ENCODE assay signal across 1 cellular context in genomic region chr10:31318854-31319601, GRCh38.
TF ChIP-seq lines count a peak whose summit lies in the region.

ZEB1 (plus strand) TSS chr10:31319216; CDS start chr10:31319235, 19 bp downstream.

TF ChIP-seq in HepG2, 621 proteins besides CTCF, POLR2A, EP300 and RAD21 (continued from another document and continues in another):
- TF ChIP-seq, protein P1, sequence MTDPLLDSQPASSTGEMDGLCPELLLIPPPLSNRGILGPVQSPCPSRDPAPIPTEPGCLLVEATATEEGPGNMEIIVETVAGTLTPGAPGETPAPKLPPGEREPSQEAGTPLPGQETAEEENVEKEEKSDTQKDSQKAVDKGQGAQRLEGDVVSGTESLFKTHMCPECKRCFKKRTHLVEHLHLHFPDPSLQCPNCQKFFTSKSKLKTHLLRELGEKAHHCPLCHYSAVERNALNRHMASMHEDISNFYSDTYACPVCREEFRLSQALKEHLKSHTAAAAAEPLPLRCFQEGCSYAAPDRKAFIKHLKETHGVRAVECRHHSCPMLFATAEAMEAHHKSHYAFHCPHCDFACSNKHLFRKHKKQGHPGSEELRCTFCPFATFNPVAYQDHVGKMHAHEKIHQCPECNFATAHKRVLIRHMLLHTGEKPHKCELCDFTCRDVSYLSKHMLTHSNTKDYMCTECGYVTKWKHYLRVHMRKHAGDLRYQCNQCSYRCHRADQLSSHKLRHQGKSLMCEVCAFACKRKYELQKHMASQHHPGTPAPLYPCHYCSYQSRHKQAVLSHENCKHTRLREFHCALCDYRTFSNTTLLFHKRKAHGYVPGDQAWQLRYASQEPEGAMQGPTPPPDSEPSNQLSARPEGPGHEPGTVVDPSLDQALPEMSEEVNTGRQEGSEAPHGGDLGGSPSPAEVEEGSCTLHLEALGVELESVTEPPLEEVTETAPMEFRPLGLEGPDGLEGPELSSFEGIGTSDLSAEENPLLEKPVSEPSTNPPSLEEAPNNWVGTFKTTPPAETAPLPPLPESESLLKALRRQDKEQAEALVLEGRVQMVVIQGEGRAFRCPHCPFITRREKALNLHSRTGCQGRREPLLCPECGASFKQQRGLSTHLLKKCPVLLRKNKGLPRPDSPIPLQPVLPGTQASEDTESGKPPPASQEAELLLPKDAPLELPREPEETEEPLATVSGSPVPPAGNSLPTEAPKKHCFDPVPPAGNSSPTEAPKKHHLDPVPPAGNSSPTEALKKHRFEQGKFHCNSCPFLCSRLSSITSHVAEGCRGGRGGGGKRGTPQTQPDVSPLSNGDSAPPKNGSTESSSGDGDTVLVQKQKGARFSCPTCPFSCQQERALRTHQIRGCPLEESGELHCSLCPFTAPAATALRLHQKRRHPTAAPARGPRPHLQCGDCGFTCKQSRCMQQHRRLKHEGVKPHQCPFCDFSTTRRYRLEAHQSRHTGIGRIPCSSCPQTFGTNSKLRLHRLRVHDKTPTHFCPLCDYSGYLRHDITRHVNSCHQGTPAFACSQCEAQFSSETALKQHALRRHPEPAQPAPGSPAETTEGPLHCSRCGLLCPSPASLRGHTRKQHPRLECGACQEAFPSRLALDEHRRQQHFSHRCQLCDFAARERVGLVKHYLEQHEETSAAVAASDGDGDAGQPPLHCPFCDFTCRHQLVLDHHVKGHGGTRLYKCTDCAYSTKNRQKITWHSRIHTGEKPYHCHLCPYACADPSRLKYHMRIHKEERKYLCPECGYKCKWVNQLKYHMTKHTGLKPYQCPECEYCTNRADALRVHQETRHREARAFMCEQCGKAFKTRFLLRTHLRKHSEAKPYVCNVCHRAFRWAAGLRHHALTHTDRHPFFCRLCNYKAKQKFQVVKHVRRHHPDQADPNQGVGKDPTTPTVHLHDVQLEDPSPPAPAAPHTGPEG (CRISPR knock-in tag; IDR thresholded peaks at IDR 0.05), result no peak
- TF ChIP-seq ZNF556 (CRISPR knock-in tag; IDR thresholded peaks at IDR 0.05; ENCODE audit: borderline replicate concordance) (0 out of 2 replicates have a peak, but pooled peaks have one; percentile 10), ZBTB21 (CRISPR knock-in tag; IDR thresholded peaks at IDR 0.05) (no peak), NFKB2 (CRISPR knock-in tag; IDR thresholded peaks at IDR 0.05; ENCODE audit: borderline replicate concordance) (no peak), ZNF224 (CRISPR knock-in tag; IDR thresholded peaks at IDR 0.05) (no peak), RFX5 (IDR thresholded peaks at IDR 0.05; ENCODE audit: low read depth, low read length) (no peak), HNF1A (IDR thresholded peaks at IDR 0.05; ENCODE audit: low read depth) (no peak), HNF1A (CRISPR knock-in tag; IDR thresholded peaks at IDR 0.05; ENCODE audit: borderline replicate concordance) (no peak), CENPT (CRISPR knock-in tag; IDR thresholded peaks at IDR 0.05; ENCODE audit: low read depth) (no peak), SP2 (CRISPR knock-in tag; IDR thresholded peaks at IDR 0.05) (no peak), ZNF350 (CRISPR knock-in tag; IDR thresholded peaks at IDR 0.05; ENCODE audit: borderline replicate concordance, low read depth) (peak; percentile 72), ZNF207 (IDR thresholded peaks at IDR 0.05; ENCODE audit: borderline replicate concordance) (no peak), ARID3A (IDR thresholded peaks at IDR 0.05; ENCODE audit: low read depth, low read length) (no peak), ZNF672 (CRISPR knock-in tag; IDR thresholded peaks at IDR 0.05) (no peak), NFYC (CRISPR knock-in tag; IDR thresholded peaks at IDR 0.05) (no peak), SP5 (CRISPR knock-in tag; IDR thresholded peaks at IDR 0.05; ENCODE audit: borderline replicate concordance, low read depth) (no peak), NBN (conservative IDR thresholded peaks at IDR 0.05) (no peak), NR2F1 (CRISPR knock-in tag; IDR thresholded peaks at IDR 0.05) (no peak), SPEN (CRISPR knock-in tag; IDR thresholded peaks at IDR 0.05; ENCODE audit: low read depth) (no peak; the same call in 1 of the 2 replicates), CBX1 (IDR thresholded peaks at IDR 0.05; ENCODE audit: low read depth) (no peak), NFIB (CRISPR knock-in tag; IDR thresholded peaks at IDR 0.05; ENCODE audit: borderline replicate concordance) (no peak), ZNF772 (CRISPR knock-in tag; IDR thresholded peaks at IDR 0.05) (no peak), MNT (IDR thresholded peaks at IDR 0.05) (no peak)
- TF ChIP-seq, protein P2, sequence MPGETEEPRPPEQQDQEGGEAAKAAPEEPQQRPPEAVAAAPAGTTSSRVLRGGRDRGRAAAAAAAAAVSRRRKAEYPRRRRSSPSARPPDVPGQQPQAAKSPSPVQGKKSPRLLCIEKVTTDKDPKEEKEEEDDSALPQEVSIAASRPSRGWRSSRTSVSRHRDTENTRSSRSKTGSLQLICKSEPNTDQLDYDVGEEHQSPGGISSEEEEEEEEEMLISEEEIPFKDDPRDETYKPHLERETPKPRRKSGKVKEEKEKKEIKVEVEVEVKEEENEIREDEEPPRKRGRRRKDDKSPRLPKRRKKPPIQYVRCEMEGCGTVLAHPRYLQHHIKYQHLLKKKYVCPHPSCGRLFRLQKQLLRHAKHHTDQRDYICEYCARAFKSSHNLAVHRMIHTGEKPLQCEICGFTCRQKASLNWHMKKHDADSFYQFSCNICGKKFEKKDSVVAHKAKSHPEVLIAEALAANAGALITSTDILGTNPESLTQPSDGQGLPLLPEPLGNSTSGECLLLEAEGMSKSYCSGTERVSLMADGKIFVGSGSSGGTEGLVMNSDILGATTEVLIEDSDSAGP (CRISPR knock-in tag; IDR thresholded peaks at IDR 0.05; ENCODE audit: borderline replicate concordance), result peak; percentile 64; the same call in 1 of the 2 replicates
- TF ChIP-seq, protein P3, sequence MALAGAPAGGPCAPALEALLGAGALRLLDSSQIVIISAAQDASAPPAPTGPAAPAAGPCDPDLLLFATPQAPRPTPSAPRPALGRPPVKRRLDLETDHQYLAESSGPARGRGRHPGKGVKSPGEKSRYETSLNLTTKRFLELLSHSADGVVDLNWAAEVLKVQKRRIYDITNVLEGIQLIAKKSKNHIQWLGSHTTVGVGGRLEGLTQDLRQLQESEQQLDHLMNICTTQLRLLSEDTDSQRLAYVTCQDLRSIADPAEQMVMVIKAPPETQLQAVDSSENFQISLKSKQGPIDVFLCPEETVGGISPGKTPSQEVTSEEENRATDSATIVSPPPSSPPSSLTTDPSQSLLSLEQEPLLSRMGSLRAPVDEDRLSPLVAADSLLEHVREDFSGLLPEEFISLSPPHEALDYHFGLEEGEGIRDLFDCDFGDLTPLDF (CRISPR knock-in tag; IDR thresholded peaks at IDR 0.05), result no peak
- TF ChIP-seq, protein P4, sequence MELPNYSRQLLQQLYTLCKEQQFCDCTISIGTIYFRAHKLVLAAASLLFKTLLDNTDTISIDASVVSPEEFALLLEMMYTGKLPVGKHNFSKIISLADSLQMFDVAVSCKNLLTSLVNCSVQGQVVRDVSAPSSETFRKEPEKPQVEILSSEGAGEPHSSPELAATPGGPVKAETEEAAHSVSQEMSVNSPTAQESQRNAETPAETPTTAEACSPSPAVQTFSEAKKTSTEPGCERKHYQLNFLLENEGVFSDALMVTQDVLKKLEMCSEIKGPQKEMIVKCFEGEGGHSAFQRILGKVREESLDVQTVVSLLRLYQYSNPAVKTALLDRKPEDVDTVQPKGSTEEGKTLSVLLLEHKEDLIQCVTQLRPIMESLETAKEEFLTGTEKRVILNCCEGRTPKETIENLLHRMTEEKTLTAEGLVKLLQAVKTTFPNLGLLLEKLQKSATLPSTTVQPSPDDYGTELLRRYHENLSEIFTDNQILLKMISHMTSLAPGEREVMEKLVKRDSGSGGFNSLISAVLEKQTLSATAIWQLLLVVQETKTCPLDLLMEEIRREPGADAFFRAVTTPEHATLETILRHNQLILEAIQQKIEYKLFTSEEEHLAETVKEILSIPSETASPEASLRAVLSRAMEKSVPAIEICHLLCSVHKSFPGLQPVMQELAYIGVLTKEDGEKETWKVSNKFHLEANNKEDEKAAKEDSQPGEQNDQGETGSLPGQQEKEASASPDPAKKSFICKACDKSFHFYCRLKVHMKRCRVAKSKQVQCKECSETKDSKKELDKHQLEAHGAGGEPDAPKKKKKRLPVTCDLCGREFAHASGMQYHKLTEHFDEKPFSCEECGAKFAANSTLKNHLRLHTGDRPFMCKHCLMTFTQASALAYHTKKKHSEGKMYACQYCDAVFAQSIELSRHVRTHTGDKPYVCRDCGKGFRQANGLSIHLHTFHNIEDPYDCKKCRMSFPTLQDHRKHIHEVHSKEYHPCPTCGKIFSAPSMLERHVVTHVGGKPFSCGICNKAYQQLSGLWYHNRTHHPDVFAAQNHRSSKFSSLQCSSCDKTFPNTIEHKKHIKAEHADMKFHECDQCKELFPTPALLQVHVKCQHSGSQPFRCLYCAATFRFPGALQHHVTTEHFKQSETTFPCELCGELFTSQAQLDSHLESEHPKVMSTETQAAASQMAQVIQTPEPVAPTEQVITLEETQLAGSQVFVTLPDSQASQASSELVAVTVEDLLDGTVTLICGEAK (IDR thresholded peaks at IDR 0.05), result no peak
- TF ChIP-seq, protein P4 (CRISPR knock-in tag; IDR thresholded peaks at IDR 0.05), result no peak
